1 cellular context compared by ENCODE assay signal in genomic region chr20:63587256-63587655, GRCh38.
TF ChIP-seq lines count a peak whose summit lies in the region.

No MANE protein-coding gene starts in this region.

TF ChIP-seq in WTC11, 78 proteins besides CTCF, POLR2A, EP300 and RAD21 (continued from another document):
- no peak for TF ChIP-seq NFE2L1 (CRISPR knock-in tag; IDR thresholded peaks at IDR 0.05)
- TF ChIP-seq CREB1 (CRISPR knock-in tag; IDR thresholded peaks at IDR 0.05) = no peak
- TF ChIP-seq ERG (CRISPR knock-in tag; IDR thresholded peaks at IDR 0.05) = no peak
- no peak for TF ChIP-seq KAT7 (CRISPR knock-in tag; IDR thresholded peaks at IDR 0.05; ENCODE audit: borderline replicate concordance)
